In genomic region chr12:11757531-11757930, GRCh38 we compare ENCODE assay signal across 15 cellular contexts.
DNase-seq lines count a peak whose midpoint lies in the region; ATAC-seq, FAIRE-seq and TF ChIP-seq lines count a peak whose summit lies in the region.
"Had no signal": no experiment of that assay in that cellular context is flagged by ENCODE, and none has a peak within 500 bp of the region (broad histone marks: within the 10 kb centered on the region; RNA-seq: fewer than 3 reads in every experiment).

No MANE protein-coding gene starts in this region.

- FAIRE-seq in GM12891 (lab: Jason Lieb, UNC): peak; percentile 70
- FAIRE-seq: astrocyte had no signal

- H3K9me3 ChIP-seq in T-helper 17 cell (ENCODE audit: control insufficient read depth, low read length, poor library complexity, severe bottlenecking) (no peaks in the 10 kb centered on the region), lower lobe of right lung (no peaks in the 10 kb centered on the region), subcutaneous abdominal adipose tissue (ENCODE audit: control insufficient read depth in 5 of 5, low read length in 5 of 5) (no peaks in the 10 kb centered on the region)

- no peak overlapping the region for H3K4me3 Mint-ChIP-seq in T-helper 17 cell
- no peak overlapping the region for H3K4me3 Mint-ChIP-seq in activated T-cell treated with anti-CD3 and anti-CD28 coated beads, Interleukin-2, amount 50 U/mL, for 4 hours

- peaks cover 35% of the 10 kb centered on the region for H3K4me1 Mint-ChIP-seq in T-helper 17 cell
- peaks cover 32% of the 10 kb centered on the region for H3K4me1 Mint-ChIP-seq in activated T-cell treated with anti-CD3 and anti-CD28 coated beads, Interleukin-2, amount 50 U/mL, for 4 hours (ENCODE audit: low read depth)

- ATAC-seq in T-helper 17 cell (no peak), lower lobe of right lung (no peak)
- no peak for ATAC-seq in activated T-cell treated with anti-CD3 and anti-CD28 coated beads, Interleukin-2, amount 50 U/mL, for 4 hours
- ATAC-seq: PC-3 had no signal

- no peak for DNase-seq in GM12891 (ENCODE audit: insufficient read length, low spot score)
- DNase-seq in T-helper 17 cell: no peak
- DNase-seq in lower lobe of right lung: no peak
- no peak for DNase-seq in activated T-cell treated with anti-CD3 and anti-CD28 coated beads, Interleukin-2, amount 50 U/mL, for 4 hours
- DNase-seq in activated CD4-positive, alpha-beta T cell treated with anti-CD3 and anti-CD28 coated beads for 48 hours: no peak
- DNase-seq in ACHN: no peak
- DNase-seq in H7: no peak
- DNase-seq: activated CD8-positive, alpha-beta memory T cell treated with anti-CD3 and anti-CD28 coated beads for 24 hours; activated effector memory CD4-positive, alpha-beta T cell treated with Interleukin-2 at 50 U/mL for 16 hours; effector CD4-positive, alpha-beta T cell; HCEC 1CT; PC-3; stimulated activated CD4-positive, alpha-beta T cell treated with anti-CD3 and anti-CD28 coated beads, Interleukin-4, amount 100 ng/mL, for 4 hours had no signal

- no peak overlapping the region for H3K4me3 ChIP-seq in lower lobe of right lung
- no peak overlapping the region for H3K4me3 ChIP-seq in subcutaneous abdominal adipose tissue (ENCODE audit: low read depth in 1 of 5, low read length in 5 of 5)
- no peak overlapping the region for H3K4me3 ChIP-seq in H7 (ENCODE audit: insufficient read depth, low read depth, low read length)

- no peaks in the 10 kb centered on the region for H3K9me3 Mint-ChIP-seq in activated T-cell treated with anti-CD3 and anti-CD28 coated beads, Interleukin-2, amount 50 U/mL, for 4 hours

- TF ChIP-seq CTCF in lower lobe of right lung (IDR thresholded peaks at IDR 0.05): no peak

- intact Hi-C loops in lower lobe of right lung (cut with DNase I): no loop called here

- no peak for TF ChIP-seq POLR2A in GM12891 (IDR thresholded peaks at IDR 0.05; ENCODE audit: low read depth, low read length)

- H3K36me3 ChIP-seq in lower lobe of right lung (peaks cover 36% of the 10 kb centered on the region), subcutaneous abdominal adipose tissue (ENCODE audit: control insufficient read depth in 5 of 5, insufficient read depth in 5 of 5, low read length in 5 of 5) (peaks cover 0 to 16% (median 5%) of the 10 kb centered on the region in 5 donors), H7 (replicated peaks; ENCODE audit: control insufficient read depth, insufficient read depth, low read length) (0 out of 2 replicates have a peak, but pooled peaks cover 1% of the 10 kb centered on the region)

- H3K27ac ChIP-seq in lower lobe of right lung (peak overlapping the region; percentile 50), subcutaneous abdominal adipose tissue (ENCODE audit: low read depth, low read length) (peak overlapping the region; percentile 45)

- H3K27ac Mint-ChIP-seq in T-helper 17 cell: peak overlapping the region; percentile 81

- in situ Hi-C loops in ACHN (cut with HindIII; ENCODE audit: low pct_ligation_motif_present, low pct_unique_long_range_greater_than_20kb, low sequenced_read_pairs): no loop called here

- no peaks in the 10 kb centered on the region for H3K27me3 ChIP-seq in lower lobe of right lung (ENCODE audit: low read depth)
- no peaks in the 10 kb centered on the region for H3K27me3 ChIP-seq in subcutaneous abdominal adipose tissue (ENCODE audit: control insufficient read depth in 5 of 5, insufficient read depth in 4 of 5, low read length in 5 of 5)
- no peaks in the 10 kb centered on the region for H3K27me3 ChIP-seq in H7 (ENCODE audit: control insufficient read depth, insufficient read depth, low read length)

- H3K27me3 Mint-ChIP-seq in T-helper 17 cell: no peaks in the 10 kb centered on the region
- no peaks in the 10 kb centered on the region for H3K27me3 Mint-ChIP-seq in activated T-cell treated with anti-CD3 and anti-CD28 coated beads, Interleukin-2, amount 50 U/mL, for 4 hours (ENCODE audit: low read depth)

- H3K36me3 Mint-ChIP-seq in T-helper 17 cell (ENCODE audit: low read depth): peaks cover 5% of the 10 kb centered on the region
- peaks cover 43% of the 10 kb centered on the region for H3K36me3 Mint-ChIP-seq in activated T-cell treated with anti-CD3 and anti-CD28 coated beads, Interleukin-2, amount 50 U/mL, for 4 hours (ENCODE audit: insufficient read depth)

- peaks cover 42% of the 10 kb centered on the region for H3K4me1 ChIP-seq in lower lobe of right lung
- H3K4me1 ChIP-seq in subcutaneous abdominal adipose tissue (ENCODE audit: control insufficient read depth in 5 of 5, insufficient read depth in 5 of 5, low read length in 5 of 5): peaks cover 5 to 56% (median 29%) of the 10 kb centered on the region in 5 donors

- no peak overlapping the region for H3K9ac ChIP-seq in subcutaneous abdominal adipose tissue (ENCODE audit: low read length in 5 of 5)

TF ChIP-seq in GM12891, 5 proteins besides CTCF, POLR2A, EP300 and RAD21:
- TF ChIP-seq TAF1 (IDR thresholded peaks at IDR 0.05; ENCODE audit: low read depth, low read length) (no peak), SPI1 (IDR thresholded peaks at IDR 0.05; ENCODE audit: low read depth, low read length) (no peak), POU2F2 (IDR thresholded peaks at IDR 0.05; ENCODE audit: low read depth, low read length) (no peak), PAX5 (IDR thresholded peaks at IDR 0.05; ENCODE audit: insufficient read depth, low read length, severe bottlenecking) (no peak), POLR2AphosphoS5 (IDR thresholded peaks at IDR 0.05; ENCODE audit: low read depth, low read length) (no peak)
TF ChIP-seq in GM12891: peak in this region for 0.
